9 cellular contexts compared by ENCODE assay signal in genomic region chr5:150122536-150123481, GRCh38. TPM values are rescaled to one million over a fixed set of nuclear protein-coding genes. Genes with fewer than 3 reads are reported as not detected.
"Had no signal": no experiment of that assay in that cellular context is flagged by ENCODE, and none has a peak within 500 bp of the region (broad histone marks: within the 10 kb centered on the region; RNA-seq: fewer than 3 reads in every experiment).

No MANE protein-coding gene starts in this region.

- H3K4me3 ChIP-seq: ovary, skin epidermis had no signal

- DNase-seq: T-helper 9 cell had no signal

- H3K9me3 ChIP-seq: ovary had no signal

- H3K27ac ChIP-seq: ovary had no signal

- H3K27me3 ChIP-seq: ovary had no signal

RNA-seq across cellular contexts. Expression of gene CSF1R, which starts 36.5 kb away (rescaled TPM):
- total RNA-seq: dermis microvascular lymphatic vessel endothelial cell, glomerular endothelial cell, lung microvascular endothelial cell, renal cortical epithelial cell had no signal

RNA-seq across cellular contexts. Expression of gene CDX1, which starts 43.8 kb away (rescaled TPM):
- total RNA-seq: activated CD4-positive, alpha-beta memory T cell treated with anti-CD3 and anti-CD28 coated beads for 36 hours; dermis microvascular lymphatic vessel endothelial cell; glomerular endothelial cell; lung microvascular endothelial cell; natural killer cell treated with Interleukin-12 subunit alpha and Interleukin-12 subunit beta and Interleukin-15 and Interleukin-18, amount 100 ng/mL, for 72 hours; renal cortical epithelial cell had no signal
